In genomic region chr19:51323481-51323891, GRCh38 we compare ENCODE assay signal across 37 cellular contexts. TPM values are rescaled to one million over a fixed set of nuclear protein-coding genes. Genes with fewer than 3 reads are reported as not detected.
"Had no signal": no experiment of that assay in that cellular context is flagged by ENCODE, and none has a peak within 500 bp of the region (broad histone marks: within the 10 kb centered on the region; RNA-seq: fewer than 3 reads in every experiment).

No MANE protein-coding gene starts in this region.

- H3K36me3 ChIP-seq: esophagus squamous epithelium, heart right ventricle, left lung, neural progenitor cell, right lobe of liver, stomach, thyroid gland, upper lobe of left lung had no signal

- H3K27ac ChIP-seq: epithelial cell of prostate, esophagus squamous epithelium, heart right ventricle, left lung, neural progenitor cell, right lobe of liver, stomach, thyroid gland, upper lobe of left lung had no signal

- H3K36me3 Mint-ChIP-seq: activated CD4-positive, alpha-beta memory T cell treated with anti-CD3 and anti-CD28 coated beads for 36 hours; natural killer cell had no signal

- FAIRE-seq: bronchial epithelial cell, colon, endometrium had no signal

- H3K4me3 Mint-ChIP-seq: activated CD4-positive, alpha-beta memory T cell treated with anti-CD3 and anti-CD28 coated beads for 36 hours; activated CD4-positive, alpha-beta T cell treated with anti-CD3 and anti-CD28 coated beads, Interleukin-2, amount 10 ng/mL, durations not matched to agents 24 days and 14 days; activated T-helper 1 cell treated with anti-CD3 and anti-CD28 coated beads, Interleukin-12 subunit alpha, Interleukin-12 subunit beta, Interleukin-2, Interleukin-4 antibody, amounts not matched to agents 30 ng/mL and 10 ng/mL and 1 ng/mL, durations not matched to agents 14 hours and 24 hours and 36 hours; natural killer cell; neural progenitor cell; stimulated activated naive B cell treated with anti-CD40 and anti-IgM and Interleukin-4, amounts not matched to agents 10 μg/mL and 1 μg/mL and 100 μg/mL, for 72 hours had no signal

- ATAC-seq: left lung; natural killer cell; stimulated activated naive B cell treated with anti-CD40 and anti-IgM and Interleukin-4, amounts not matched to agents 10 μg/mL and 1 μg/mL and 100 μg/mL, for 72 hours had no signal

- H3K4me2 ChIP-seq: neural progenitor cell had no signal

- H3K27ac Mint-ChIP-seq: activated CD4-positive, alpha-beta memory T cell treated with anti-CD3 and anti-CD28 coated beads for 36 hours; activated CD4-positive, alpha-beta T cell treated with anti-CD3 and anti-CD28 coated beads, Interleukin-2, amount 10 ng/mL, durations not matched to agents 24 days and 14 days; stimulated activated naive B cell treated with anti-CD40 and anti-IgM and Interleukin-4, amounts not matched to agents 10 μg/mL and 1 μg/mL and 100 μg/mL, for 72 hours had no signal

- H3K9ac ChIP-seq: neural progenitor cell had no signal

- H2AFZ ChIP-seq: neural progenitor cell had no signal

- H3K9me3 ChIP-seq: esophagus squamous epithelium, heart right ventricle, left lung, right lobe of liver, stomach, thyroid gland, upper lobe of left lung had no signal

- H3K4me1 ChIP-seq: neural progenitor cell had no signal

- H3K4me3 ChIP-seq: esophagus squamous epithelium, heart right ventricle, left lung, lung, neural progenitor cell, right lobe of liver, stomach, thyroid gland, upper lobe of left lung had no signal

- DNase-seq: activated CD4-positive, alpha-beta memory T cell treated with anti-CD3 and anti-CD28 coated beads for 36 hours; activated CD4-positive, alpha-beta T cell treated with anti-CD3 and anti-CD28 coated beads, Interleukin-2, amount 10 ng/mL, durations not matched to agents 24 days and 14 days; activated CD4-positive, CD25-positive, alpha-beta regulatory T cell treated with anti-CD3 and anti-CD28 coated beads, Interleukin-2, amount 50 U/mL, for 72 hours; activated CD8-positive, alpha-beta memory T cell treated with anti-CD3 and anti-CD28 coated beads, Interleukin-2, amount 50 U/mL, for 4 hours; activated gamma-delta T cell treated with Interleukin-2 at 50 U/mL for 16 hours; activated naive CD4-positive, alpha-beta T cell treated with anti-CD3 and anti-CD28 coated beads, Interleukin-2, amount 50 U/mL, for 16 hours; activated T-cell treated with anti-CD3 and anti-CD28 coated beads, Interleukin-2, amount 50 U/mL, for 1 hour; anterior cingulate cortex; dermis blood vessel endothelial cell; effector CD4-positive, alpha-beta T cell; esophagus squamous epithelium; foreskin melanocyte; heart right ventricle; mesendoderm; natural killer cell; right lobe of liver; stimulated activated CD4-positive, alpha-beta T cell treated with anti-CD3 and anti-CD28 coated beads, Interleukin-1b, Interleukin-23, amount 100 ng/mL, for 48 hours; stimulated activated CD4-positive, alpha-beta T cell treated with anti-CD3 and anti-CD28 coated beads, Interleukin-4, amount 100 ng/mL, for 4 hours; stimulated activated CD8-positive, alpha-beta memory T cell treated with anti-CD3 and anti-CD28 coated beads, Interleukin-4, amount 100 ng/mL, for 48 hours; stimulated activated naive B cell treated with anti-CD40 and anti-IgM and Interleukin-4, amounts not matched to agents 10 μg/mL and 1 μg/mL and 100 μg/mL, for 72 hours; stomach; T-helper 2 cell; thyroid gland had no signal

RNA-seq across cellular contexts. Expression of gene IGLON5, which starts 12.0 kb away (rescaled TPM):
- total RNA-seq: bronchial epithelial cell, dermis blood vessel endothelial cell, esophagus squamous epithelium, glomerular endothelial cell, left lung, mononuclear cell, natural killer cell, skeletal muscle tissue had no signal

RNA-seq across cellular contexts. Expression of gene CLDND2, which starts 45.3 kb away (rescaled TPM):
- total RNA-seq: bronchial epithelial cell, dermis blood vessel endothelial cell, esophagus squamous epithelium, glomerular endothelial cell, kidney epithelial cell, omental fat pad, skeletal muscle tissue, stomach, thyroid gland had no signal

RNA-seq across cellular contexts. Expression of gene NKG7, which starts 49.0 kb away (rescaled TPM):
- total RNA-seq: bronchial epithelial cell, dermis blood vessel endothelial cell, glomerular endothelial cell, kidney epithelial cell, skeletal muscle tissue had no signal
